In the genomic region with DNA sequence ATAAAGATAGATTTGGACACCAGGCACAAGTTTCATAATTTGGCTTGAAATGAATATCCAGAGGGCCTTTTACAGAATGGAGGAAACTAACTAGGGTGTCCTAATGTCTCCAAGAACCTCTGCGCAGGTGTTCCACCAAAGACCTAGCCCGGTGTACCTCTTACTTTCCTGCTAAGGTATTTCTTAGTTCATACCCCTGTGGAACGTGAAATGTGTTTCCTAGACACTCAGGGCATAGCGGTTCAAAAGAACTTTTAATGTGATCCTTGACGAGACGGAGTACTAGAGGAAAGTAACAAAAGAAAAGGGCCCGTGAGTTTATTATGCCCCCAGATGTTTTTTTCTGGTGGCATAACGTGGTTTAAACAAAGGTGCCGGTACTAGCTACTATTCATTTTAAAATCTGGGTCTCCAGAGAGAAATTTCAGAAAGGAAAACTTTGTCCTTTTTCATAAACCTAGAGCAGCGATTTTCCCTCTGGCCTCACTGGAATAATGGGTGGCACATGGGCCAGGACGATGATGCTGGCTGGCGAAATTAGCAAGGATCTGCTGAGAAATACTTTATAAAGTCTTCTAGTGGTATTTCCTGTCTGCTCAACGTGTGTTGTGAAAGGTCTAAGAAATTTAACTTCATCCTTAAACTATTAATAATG, we compare ENCODE assay signal across 12 cellular contexts. TPM values are rescaled to one million over a fixed set of nuclear protein-coding genes. Genes with fewer than 3 reads are reported as not detected.
DNase-seq lines count a peak whose midpoint lies in the region; ATAC-seq, FAIRE-seq and TF ChIP-seq lines count a peak whose summit lies in the region.
"Had no signal": no experiment of that assay in that cellular context is flagged by ENCODE, and none has a peak within 500 bp of the region (broad histone marks: within the 10 kb centered on the region; RNA-seq: fewer than 3 reads in every experiment).

No MANE protein-coding gene starts in this region.

- intact Hi-C loops in HepG2 (cut with micrococcal nuclease; ENCODE audit: unreplicated experiment) (no loop called here), upper lobe of right lung (cut with DNase I) (no loop called here)

- H3K36me3 ChIP-seq in liver (ENCODE audit: control insufficient read depth in 4 of 4, insufficient read depth in 3 of 4, low read depth in 1 of 4, low read length in 3 of 4) = peaks cover 0 to 3% (median 0%) of the 10 kb centered on the region in 4 donors
- H3K36me3 ChIP-seq in HepG2 (replicated peaks in 1 of 2; ENCODE audit: control insufficient read depth in 1 of 2, insufficient read depth in 2 of 2, low read length in 2 of 2) = no peaks in the 10 kb centered on the region
- H3K36me3 ChIP-seq in upper lobe of right lung = no peaks in the 10 kb centered on the region
- H3K36me3 ChIP-seq: gastroesophageal sphincter, pancreas had no signal

- FAIRE-seq in HepG2 (lab: Jason Lieb, UNC) = no peak
- FAIRE-seq: pancreas had no signal

- H3K9ac ChIP-seq in liver (ENCODE audit: low read depth in 1 of 2, low read length in 2 of 2) (peak overlapping the region; percentile 68 to 82), HepG2 (ENCODE audit: insufficient read depth, low read depth, low read length) (no peak overlapping the region)

- H3K79me2 ChIP-seq in HepG2 (ENCODE audit: insufficient read depth, low read length) = no peaks in the 10 kb centered on the region

- no peak for DNase-seq in HepG2 (ENCODE audit: low spot score)
- DNase-seq in fibroblast of the aortic adventitia (ENCODE audit: low read depth) = peak; percentile 24
- no peak for DNase-seq in upper lobe of right lung
- DNase-seq in NCI-H2196 treated with DMSO at 0.1 percent for 48 hours (lab: John Stamatoyannopoulos, UW; ENCODE audit: unreplicated experiment) = no peak
- DNase-seq in hepatic stellate cell (ENCODE audit: low spot score) = no peak
- DNase-seq in HuH-7 (ENCODE audit: low spot score) = no peak
- DNase-seq: NCI-H2029 treated with DMSO at 0.1 percent for 48 hours; stimulated activated CD8-positive, alpha-beta memory T cell treated with anti-CD3 and anti-CD28 coated beads, Interleukin-4, amount 100 ng/mL, for 48 hours had no signal

- no peak for TF ChIP-seq RAD21 in liver (IDR thresholded peaks at IDR 0.05)
- TF ChIP-seq RAD21 in HepG2 (CRISPR knock-in tag; IDR thresholded peaks at IDR 0.05) = no peak

- POLR2A ChIA-PET in HepG2 (lab: Yijun Ruan, JAX) = no interaction called here

- H2AFZ ChIP-seq in HepG2 (ENCODE audit: low read length) = no peak overlapping the region

- H4K20me1 ChIP-seq in HepG2 (ENCODE audit: insufficient read depth, low read length) = no peaks in the 10 kb centered on the region

- no TSS peak for BruUV-seq in HepG2 (replicated peaks; lab: Mats Ljungman, UMichigan)

- CTCF ChIA-PET in HepG2 (lab: Yijun Ruan, JAX; ENCODE audit: low intra/inter-chr PET ratio, low total read pairs) = no interaction called here

- ATAC-seq in HepG2 = no peak
- ATAC-seq in upper lobe of right lung = no peak

- H3K27me3 ChIP-seq in liver (ENCODE audit: control insufficient read depth in 4 of 4, insufficient read depth in 4 of 4, low read length in 3 of 4) (no peaks in the 10 kb centered on the region), HepG2 (ENCODE audit: control insufficient read depth in 1 of 2, insufficient read depth in 2 of 2, low read length in 2 of 2) (peaks cover 2 to 24% of the 10 kb centered on the region in 2 experiments; a peak in 4 of 5 replicates), upper lobe of right lung (no peaks in the 10 kb centered on the region)
- H3K27me3 ChIP-seq: pancreas had no signal

- H3K4me2 ChIP-seq in HepG2 (ENCODE audit: low read depth, low read length) = no peak overlapping the region

- 31% methylated on average over 13 of the region's 13 CpGs for WGBS in liver
- 34% methylated on average over 13 of the region's 13 CpGs for WGBS in HepG2 (ENCODE audit: low lambda C conversion rate)

- no peaks in the 10 kb centered on the region for H3K9me3 ChIP-seq in liver (ENCODE audit: control insufficient read depth in 4 of 4, low read length in 3 of 4)
- no peaks in the 10 kb centered on the region for H3K9me3 ChIP-seq in HepG2 (ENCODE audit: low read length)
- no peaks in the 10 kb centered on the region for H3K9me3 ChIP-seq in upper lobe of right lung
- H3K9me3 ChIP-seq: gastroesophageal sphincter, pancreas had no signal

- H3K4me1 ChIP-seq in liver (ENCODE audit: control insufficient read depth in 4 of 4, insufficient read depth in 4 of 4, low read length in 3 of 4) = peaks cover 1 to 26% (median 15%) of the 10 kb centered on the region in 4 donors
- H3K4me1 ChIP-seq in HepG2 (ENCODE audit: insufficient read depth, low read length) = no peaks in the 10 kb centered on the region
- H3K4me1 ChIP-seq in upper lobe of right lung = peaks cover 6% of the 10 kb centered on the region
- H3K4me1 ChIP-seq: gastroesophageal sphincter, pancreas had no signal

- H3K4me3 ChIP-seq in liver (ENCODE audit: low read depth in 1 of 3, low read length in 3 of 3) = peak overlapping the region; percentile 72 to 83 (median 80)
- no peak overlapping the region for H3K4me3 ChIP-seq in HepG2 (replicated peaks in 1 of 3; ENCODE audit: insufficient read depth in 1 of 3, low read depth in 2 of 3, low read length in 3 of 3)
- peak overlapping the region; percentile 39 for H3K4me3 ChIP-seq in fibroblast of the aortic adventitia (ENCODE audit: low read depth, low read length)
- peak overlapping the region; percentile 63 for H3K4me3 ChIP-seq in upper lobe of right lung

- TF ChIP-seq CTCF in liver (IDR thresholded peaks at IDR 0.05; ENCODE audit: low read depth, low read length, missing input control) = no peak
- TF ChIP-seq CTCF in HepG2 (CRISPR knock-in tag; IDR thresholded peaks at IDR 0.05) = no peak
- no peak for TF ChIP-seq CTCF in fibroblast of the aortic adventitia (IDR thresholded peaks at IDR 0.05; ENCODE audit: insufficient read depth, low read length)
- TF ChIP-seq CTCF in upper lobe of right lung (IDR thresholded peaks at IDR 0.05) = no peak

- TF ChIP-seq POLR2A in HepG2 (IDR thresholded peaks at IDR 0.05; ENCODE audit: insufficient read depth in 1 of 2, low read depth in 2 of 2, low read length in 2 of 2) = no peak
- peak; percentile 26; the same call in 1 of the 2 replicates for TF ChIP-seq POLR2A in Raji (IDR thresholded peaks at IDR 0.05; ENCODE audit: insufficient read depth, low read depth, low read length)

- H3K27ac ChIP-seq in liver (ENCODE audit: low read depth in 1 of 2, low read length in 2 of 2) (peak overlapping the region; percentile 95 to 99), HepG2 (ENCODE audit: extremely low read length, insufficient read depth, low read length) (no peak overlapping the region), upper lobe of right lung (peak overlapping the region; percentile 85)

- in situ Hi-C loops in HepG2 (cut with HindIII; ENCODE audit: extremely low pct_ligation_motif_present, low pct_unique_long_range_greater_than_20kb) = no loop called here

- TF ChIP-seq EP300 in HepG2 (IDR thresholded peaks at IDR 0.05; ENCODE audit: low read depth in 2 of 2, low read length in 2 of 2) = no peak
- TF ChIP-seq EP300 in HepG2 (CRISPR knock-in tag; IDR thresholded peaks at IDR 0.05; ENCODE audit: borderline replicate concordance) = no peak

TF ChIP-seq in liver, 16 proteins besides CTCF, POLR2A, EP300 and RAD21 (continues in another document):
- TF ChIP-seq YY1 (IDR thresholded peaks at IDR 0.05) (no peak), SP1 (IDR thresholded peaks at IDR 0.05) (no peak), FOXA2 (IDR thresholded peaks at IDR 0.05) (no peak), HNF4G (IDR thresholded peaks at IDR 0.05) (no peak), GABPA (IDR thresholded peaks at IDR 0.05 in 1 of 2, conservative IDR thresholded peaks at IDR 0.05 in 1 of 2) (no peak), RXRA (IDR thresholded peaks at IDR 0.05) (no peak), TAF1 (conservative IDR thresholded peaks at IDR 0.05) (no peak)

TF ChIP-seq in HepG2, 621 proteins besides CTCF, POLR2A, EP300 and RAD21:
- no peak for TF ChIP-seq CHCHD3 (CRISPR knock-in tag; IDR thresholded peaks at IDR 0.05)

RNA-seq across cellular contexts. Expression of a gene that starts 1.4 kb away (rescaled TPM):
- 10 to 100 TPM in 1 of 2 donors, 1 to 10 TPM in 1; 9.3 to 28.4 TPM for total RNA-seq in liver
- 10 to 100 TPM; 11.2 to 14.3 TPM for polyA plus RNA-seq in liver
- not detected in 2 replicates for total RNA-seq in HepG2 (2016; rRNA removed; fragmentation: Illumina TruSeq; extraction: Trizol)
- not detected in 2 replicates for total RNA-seq in HepG2 (2016; cell fraction: cytosol; rRNA removed; fragmentation: Illumina TruSeq; extraction: Trizol; ENCODE audit: low read depth)
- not detected in 2 replicates for total RNA-seq in HepG2 (2016; cell fraction: insoluble cytoplasmic fraction; rRNA removed; fragmentation: Illumina TruSeq; extraction: Trizol)
- total RNA-seq in HepG2 (2016; cell fraction: membrane; rRNA removed; fragmentation: Illumina TruSeq; extraction: Trizol) = not detected in 2 replicates
- total RNA-seq in HepG2 (2016; cell fraction: nucleus; rRNA removed; fragmentation: Illumina TruSeq; extraction: Trizol) = not detected in 2 replicates
- polyA plus RNA-seq in HepG2 (2011; rRNA removed) = 0.08 TPM in 1 of 2 replicates, not detected in the other
- polyA plus RNA-seq in HepG2 (2011; cell fraction: cytosol; rRNA removed) = not detected in 2 replicates
- polyA plus RNA-seq in HepG2 (2011; cell fraction: nucleus; rRNA removed) = not detected in 2 replicates
- not detected in 2 replicates for polyA plus RNA-seq in HepG2 (2012)
- polyA plus RNA-seq in HepG2 (2016; cell fraction: cytosol; fragmentation: Illumina TruSeq; extraction: Trizol; ENCODE audit: low read depth) = not detected in 2 replicates
- not detected in 2 replicates for polyA plus RNA-seq in HepG2 (2016; cell fraction: insoluble cytoplasmic fraction; fragmentation: Illumina TruSeq; extraction: Trizol; ENCODE audit: low read depth)
- polyA plus RNA-seq in HepG2 (2016; cell fraction: membrane; fragmentation: Illumina TruSeq; extraction: Trizol; ENCODE audit: low read depth) = not detected in 2 replicates
- not detected in 2 replicates for polyA plus RNA-seq in HepG2 (2016; cell fraction: nucleus; fragmentation: Illumina TruSeq; extraction: Trizol; ENCODE audit: insufficient read depth, low read depth)
- polyA minus RNA-seq in HepG2 (2011; rRNA and poly(A)+ RNA removed; ENCODE audit: low replicate concordance) = 0.05 TPM in 1 of 2 replicates, not detected in the other
- polyA minus RNA-seq in HepG2 (2011; cell fraction: cytosol; rRNA and poly(A)+ RNA removed) = not detected in 2 replicates
- not detected in 2 replicates for polyA minus RNA-seq in HepG2 (2011; cell fraction: nucleus; rRNA and poly(A)+ RNA removed)
- total RNA-seq in fibroblast of the aortic adventitia (ENCODE audit: low replicate concordance) = 2.9 and 5.9 TPM in 2 replicates
- 19.2 TPM for total RNA-seq in upper lobe of right lung

Comparison
In these comparisons a context has a peak if more than half of its experiments do, and no peak if none do; other contexts are left out.
1. H3K4me3 ChIP-seq: peak in liver (3 of 3), fibroblast of the aortic adventitia (single experiment) and upper lobe of right lung (single experiment); none in HepG2 (0 of 3).